8 cellular contexts compared by ENCODE assay signal in the genomic region with DNA sequence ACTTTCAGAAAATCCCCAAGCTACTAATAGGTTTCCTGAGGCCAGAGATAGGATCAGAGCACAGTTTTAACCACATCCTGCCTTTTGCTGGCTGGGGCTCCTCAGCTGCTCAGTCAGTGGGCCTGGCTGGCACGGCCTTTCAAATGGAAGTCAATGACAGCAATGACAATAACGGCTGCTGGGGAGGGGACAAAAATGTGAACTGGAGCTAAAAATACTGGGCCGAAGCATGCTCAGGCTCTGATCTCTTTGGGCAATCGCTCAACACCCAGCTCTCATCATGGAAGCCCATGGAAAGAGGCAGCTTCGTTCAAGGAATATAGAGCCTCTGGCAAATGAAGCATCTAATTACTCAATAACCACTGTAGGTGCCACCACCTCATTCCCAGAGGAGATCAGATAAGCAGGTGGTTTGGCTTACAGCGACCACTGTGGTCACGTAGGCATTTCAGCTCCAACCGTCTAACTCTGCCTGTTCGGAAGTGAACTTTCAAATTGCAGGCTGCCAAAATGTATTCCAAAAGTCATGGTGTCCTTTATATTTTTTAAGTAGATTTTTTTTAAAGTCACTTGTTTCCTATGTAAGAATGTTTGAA. TPM values are rescaled to one million over a fixed set of nuclear protein-coding genes. Genes with fewer than 3 reads are reported as not detected.
DNase-seq lines count a peak whose midpoint lies in the region; ATAC-seq and TF ChIP-seq lines count a peak whose summit lies in the region.

No MANE protein-coding gene starts in this region.

- no peak overlapping the region for H3K27ac ChIP-seq in RWPE2 (ENCODE audit: poor library complexity, severe bottlenecking)

- no peaks in the 10 kb centered on the region for H3K9me3 ChIP-seq in RWPE2 (ENCODE audit: severe bottlenecking)

- H3K27me3 Mint-ChIP-seq in mesothelial cell of epicardium (ENCODE audit: low read depth) (peaks cover 31% of the 10 kb centered on the region), HFFc6 (ENCODE audit: insufficient read depth) (peaks cover 35% of the 10 kb centered on the region)

- DNase-seq in A172 (ENCODE audit: low spot score) = peak; percentile 89
- DNase-seq in RWPE2 (ENCODE audit: low spot score) = no peak
- no peak for DNase-seq in mesothelial cell of epicardium (ENCODE audit: low spot score in 2 of 2, unreplicated experiment in 2 of 2)
- DNase-seq in HFFc6 = no peak
- DNase-seq in cerebellar nuclear complex (lab: John Stamatoyannopoulos, UW) = no peak
- DNase-seq in COLO668 (lab: John Stamatoyannopoulos, UW; ENCODE audit: unreplicated experiment) = no peak

- peak; percentile 94 for ATAC-seq in GM18907 (IDR thresholded peaks at IDR 0.05; ENCODE audit: unreplicated experiment)
- ATAC-seq in HG03064 (IDR thresholded peaks at IDR 0.05; ENCODE audit: low read depth, unreplicated experiment) = peak; percentile 84
- ATAC-seq in RWPE2 (ENCODE audit: low read depth) = peak; percentile 31; the same call in 1 of the 3 replicates

- H3K36me3 ChIP-seq in RWPE2 (ENCODE audit: low read depth) = no peaks in the 10 kb centered on the region

- H3K4me1 ChIP-seq in RWPE2 (ENCODE audit: insufficient read depth, poor library complexity, severe bottlenecking) = no peaks in the 10 kb centered on the region

- H3K4me3 Mint-ChIP-seq in mesothelial cell of epicardium (no peak overlapping the region), HFFc6 (no peak overlapping the region)

- peaks cover 21% of the 10 kb centered on the region for H3K36me3 Mint-ChIP-seq in mesothelial cell of epicardium
- no peaks in the 10 kb centered on the region for H3K36me3 Mint-ChIP-seq in HFFc6 (ENCODE audit: low read depth)

- H3K27me3 ChIP-seq in RWPE2 (ENCODE audit: insufficient read depth, poor library complexity, severe bottlenecking) = peaks cover 64% of the 10 kb centered on the region

- H3K4me3 ChIP-seq in RWPE2 (ENCODE audit: severe bottlenecking) = no peak overlapping the region

- H3K27ac Mint-ChIP-seq in mesothelial cell of epicardium (peak overlapping the region; percentile 95), HFFc6 (no peak overlapping the region)

- TF ChIP-seq CTCF in RWPE2 (IDR thresholded peaks at IDR 0.05; ENCODE audit: poor library complexity, severe bottlenecking) = no peak
- TF ChIP-seq CTCF in mesothelial cell of epicardium (IDR thresholded peaks at IDR 0.05; ENCODE audit: unreplicated experiment) = no peak
- TF ChIP-seq CTCF in HFFc6 (IDR thresholded peaks at IDR 0.05) = no peak

- H3K9me3 Mint-ChIP-seq in mesothelial cell of epicardium (no peaks in the 10 kb centered on the region), HFFc6 (no peaks in the 10 kb centered on the region)

- peaks cover 72% of the 10 kb centered on the region for H3K4me1 Mint-ChIP-seq in mesothelial cell of epicardium
- peaks cover 6% of the 10 kb centered on the region; the same call in 1 of the 2 replicates for H3K4me1 Mint-ChIP-seq in HFFc6 (ENCODE audit: low read depth)

RNA-seq across cellular contexts. Expression of a gene that starts 14.3 kb away (rescaled TPM):
- 1.9 and 6.4 TPM in 2 replicates for total RNA-seq in A172 (2014; rRNA removed; shearing (Covaris generic))
- total RNA-seq in mesothelial cell of epicardium = 122 to 131 TPM (median 125 TPM) in 3 replicates
- not detected for total RNA-seq in HFFc6 (2021; fragmentation: NEBNext Ultra II Directional; extraction: Animal tissue kit (Norgen Biotek cat#: 25700))

Comparison
In these comparisons a context has a peak if more than half of its experiments do, and no peak if none do; other contexts are left out.
1. ATAC-seq: peak in every context shown above with its lines; median percentile 94 in GM18907; 84 in HG03064; 31 in RWPE2.
2. RNA of a gene that starts 14.3 kb away (total RNA-seq): 122 to 131 TPM in mesothelial cell of epicardium; 1.9 to 6.4 TPM in A172 and not detected in HFFc6; every median in the first group is over 10 times any median in the second.